In the genomic region with DNA sequence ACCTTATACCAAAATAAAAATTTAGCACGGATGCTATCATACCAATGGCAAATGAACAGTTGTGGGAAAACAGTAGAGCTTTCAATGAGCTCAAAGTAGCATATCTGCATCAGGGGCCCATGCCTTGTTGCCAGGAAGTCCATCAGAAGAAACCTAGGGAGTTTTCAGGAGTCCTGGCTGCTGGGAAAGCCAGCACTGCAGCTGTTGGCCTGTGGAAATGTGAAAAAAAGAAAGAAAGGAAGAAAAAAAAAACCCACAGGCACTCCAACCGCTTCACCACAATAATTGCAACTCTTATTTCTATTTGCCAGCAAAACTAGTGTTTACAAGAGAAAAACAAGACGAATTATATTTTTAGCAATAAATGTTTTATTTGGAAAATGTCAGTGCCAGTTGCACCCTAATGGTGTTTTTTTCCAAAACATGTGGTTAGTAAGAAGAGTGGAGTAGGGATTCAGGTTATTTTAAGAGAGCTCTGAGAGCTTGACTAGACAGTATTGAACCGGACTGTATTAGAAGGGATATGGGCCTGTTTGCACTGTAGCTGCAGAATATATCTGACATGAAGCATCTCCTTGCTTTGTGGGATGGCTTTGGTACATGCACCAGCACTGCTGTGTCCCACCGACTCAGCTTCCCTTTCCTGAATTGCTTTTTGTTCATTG, we compare ENCODE assay signal across 29 cellular contexts.
"Had no signal": no experiment of that assay in that cellular context is flagged by ENCODE, and none has a peak within 500 bp of the region (broad histone marks: within the 10 kb centered on the region; RNA-seq: fewer than 3 reads in every experiment).

No MANE protein-coding gene starts in this region.

- H3K36me3 Mint-ChIP-seq: activated CD4-positive, alpha-beta memory T cell treated with anti-CD3 and anti-CD28 coated beads for 36 hours; activated naive CD4-positive, alpha-beta T cell treated with anti-CD3 and anti-CD28 coated beads, Interleukin-2, amount 50 U/mL, for 72 hours; brain; IgD-negative memory B cell had no signal

- H3K4me3 Mint-ChIP-seq: activated CD4-positive, alpha-beta memory T cell treated with anti-CD3 and anti-CD28 coated beads for 36 hours; activated CD4-positive, alpha-beta T cell treated with anti-CD3 and anti-CD28 coated beads, Interleukin-2, amount 10 ng/mL, durations not matched to agents 7 days and 5 days; activated naive CD8-positive, alpha-beta T cell treated with anti-CD3 and anti-CD28 coated beads, Interleukin-2, amount 50 U/mL, for 24 hours; activated T-cell treated with anti-CD3 and anti-CD28 coated beads, Interleukin-2, amount 50 U/mL, for 4 hours; brain; IgD-negative memory B cell had no signal

- H3K27ac Mint-ChIP-seq: activated CD4-positive, alpha-beta memory T cell treated with anti-CD3 and anti-CD28 coated beads for 36 hours; activated CD4-positive, alpha-beta T cell treated with anti-CD3 and anti-CD28 coated beads, Interleukin-2, amount 10 ng/mL, durations not matched to agents 7 days and 5 days; activated naive CD4-positive, alpha-beta T cell treated with anti-CD3 and anti-CD28 coated beads, Interleukin-2, amount 50 U/mL, for 72 hours; activated naive CD8-positive, alpha-beta T cell treated with anti-CD3 and anti-CD28 coated beads, Interleukin-2, amount 50 U/mL, for 24 hours; brain had no signal

- ATAC-seq: activated naive CD4-positive, alpha-beta T cell treated with anti-CD3 and anti-CD28 coated beads, Interleukin-2, amount 50 U/mL, for 72 hours; activated naive CD8-positive, alpha-beta T cell treated with anti-CD3 and anti-CD28 coated beads, Interleukin-2, amount 50 U/mL, for 24 hours; activated T-cell treated with anti-CD3 and anti-CD28 coated beads, Interleukin-2, amount 50 U/mL, for 4 hours; Panc1 had no signal

- H3K36me3 ChIP-seq: MG63 had no signal

- H3K4me3 ChIP-seq: MG63, SK-N-MC had no signal

- H3K27ac ChIP-seq: KMS-11, SK-N-MC, VCaP had no signal

- H3K9me3 Mint-ChIP-seq: activated CD4-positive, alpha-beta memory T cell treated with anti-CD3 and anti-CD28 coated beads for 36 hours; activated CD4-positive, alpha-beta T cell treated with anti-CD3 and anti-CD28 coated beads, Interleukin-2, amount 10 ng/mL, durations not matched to agents 7 days and 5 days; activated naive CD4-positive, alpha-beta T cell treated with anti-CD3 and anti-CD28 coated beads, Interleukin-2, amount 50 U/mL, for 72 hours; activated naive CD8-positive, alpha-beta T cell treated with anti-CD3 and anti-CD28 coated beads, Interleukin-2, amount 50 U/mL, for 24 hours; activated T-cell treated with anti-CD3 and anti-CD28 coated beads, Interleukin-2, amount 50 U/mL, for 4 hours; brain; IgD-negative memory B cell had no signal

- DNase-seq: activated CD4-positive, alpha-beta memory T cell treated with anti-CD3 and anti-CD28 coated beads for 36 hours; activated CD4-positive, alpha-beta T cell treated with anti-CD3 and anti-CD28 coated beads, Interleukin-2, amount 10 ng/mL, durations not matched to agents 7 days and 5 days; activated CD4-positive, CD25-positive, alpha-beta regulatory T cell; activated CD8-positive, alpha-beta memory T cell treated with anti-CD3 and anti-CD28 coated beads for 24 hours; activated effector memory CD4-positive, alpha-beta T cell treated with anti-CD3 and anti-CD28 coated beads, Interleukin-2, amount 50 U/mL, for 16 hours; activated naive CD4-positive, alpha-beta T cell treated with Interleukin-2 at 50 U/mL for 16 hours; activated naive CD8-positive, alpha-beta T cell treated with anti-CD3 and anti-CD28 coated beads, Interleukin-2, amount 50 U/mL, for 24 hours; activated T-cell treated with anti-CD3 and anti-CD28 coated beads, Interleukin-2, amount 50 U/mL, for 4 hours; amniotic stem cell; MG63; MV-4-11; NCI-H1092 treated with DMSO at 0.1 percent for 48 hours; NCI-H1417 treated with DMSO at 0.1 percent for 48 hours; NCI-H1694; NCI-H2029; NCI-H2107; NCI-H345; NCI-H510A; NCI-H526 treated with DMSO at 0.1 percent for 48 hours; NCI-H82; SIG-M5; T-helper 1 cell had no signal

- H3K9me3 ChIP-seq: MG63 had no signal

- H3K4me1 Mint-ChIP-seq: brain had no signal

- H3K27me3 ChIP-seq: MG63 had no signal

- H3K4me2 ChIP-seq: KMS-11 had no signal
